ENCODE assay signal across 1 cellular context in genomic region chr3:120416868-120417267, GRCh38.
TF ChIP-seq lines count a peak whose summit lies in the region.

No MANE protein-coding gene starts in this region.

TF ChIP-seq in IMR-90, 13 proteins besides CTCF, POLR2A, EP300 and RAD21:
- no peak for TF ChIP-seq CHD1 (IDR thresholded peaks at IDR 0.05; ENCODE audit: low read depth, low read length)
- TF ChIP-seq SMC3 (IDR thresholded peaks at IDR 0.05; ENCODE audit: low read depth, low read length) = no peak
- no peak for TF ChIP-seq MAFK (IDR thresholded peaks at IDR 0.05; ENCODE audit: low read depth, low read length)
